Comparison of ENCODE assay signal across 1 cellular context in the genomic region with DNA sequence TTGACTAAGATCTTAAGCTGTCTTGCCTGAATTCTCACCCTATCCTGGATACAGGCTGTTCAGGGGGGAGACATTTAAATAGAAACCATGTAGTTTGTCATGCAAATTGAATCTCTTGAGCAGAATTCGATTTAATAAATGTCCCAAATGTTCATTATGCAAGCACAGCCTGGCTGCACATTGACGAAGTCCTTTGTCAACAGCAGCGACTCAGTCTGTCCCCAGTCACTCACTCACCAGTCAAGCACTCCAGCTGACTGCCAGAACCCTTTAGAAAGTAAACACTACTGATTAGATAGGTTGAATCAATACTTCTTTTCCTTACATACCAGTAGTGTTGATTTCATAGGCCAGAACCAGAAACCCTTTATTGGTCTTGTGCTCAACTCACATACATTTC.
TF ChIP-seq lines count a peak whose summit lies in the region.

No MANE protein-coding gene starts in this region.

TF ChIP-seq in HepG2, 621 proteins besides CTCF, POLR2A, EP300 and RAD21:
- TF ChIP-seq, protein P1, sequence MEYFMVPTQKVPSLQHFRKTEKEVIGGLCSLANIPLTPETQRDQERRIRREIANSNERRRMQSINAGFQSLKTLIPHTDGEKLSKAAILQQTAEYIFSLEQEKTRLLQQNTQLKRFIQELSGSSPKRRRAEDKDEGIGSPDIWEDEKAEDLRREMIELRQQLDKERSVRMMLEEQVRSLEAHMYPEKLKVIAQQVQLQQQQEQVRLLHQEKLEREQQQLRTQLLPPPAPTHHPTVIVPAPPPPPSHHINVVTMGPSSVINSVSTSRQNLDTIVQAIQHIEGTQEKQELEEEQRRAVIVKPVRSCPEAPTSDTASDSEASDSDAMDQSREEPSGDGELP (IDR thresholded peaks at IDR 0.05; ENCODE audit: borderline replicate concordance, low read depth): peak; percentile 61; the same call in 1 of the 2 replicates
- TF ChIP-seq, protein P2, sequence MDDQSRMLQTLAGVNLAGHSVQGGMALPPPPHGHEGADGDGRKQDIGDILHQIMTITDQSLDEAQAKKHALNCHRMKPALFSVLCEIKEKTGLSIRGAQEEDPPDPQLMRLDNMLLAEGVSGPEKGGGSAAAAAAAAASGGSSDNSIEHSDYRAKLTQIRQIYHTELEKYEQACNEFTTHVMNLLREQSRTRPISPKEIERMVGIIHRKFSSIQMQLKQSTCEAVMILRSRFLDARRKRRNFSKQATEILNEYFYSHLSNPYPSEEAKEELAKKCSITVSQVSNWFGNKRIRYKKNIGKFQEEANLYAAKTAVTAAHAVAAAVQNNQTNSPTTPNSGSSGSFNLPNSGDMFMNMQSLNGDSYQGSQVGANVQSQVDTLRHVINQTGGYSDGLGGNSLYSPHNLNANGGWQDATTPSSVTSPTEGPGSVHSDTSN (CRISPR knock-in tag; IDR thresholded peaks at IDR 0.05; ENCODE audit: borderline replicate concordance): no peak
- TF ChIP-seq FOXA1 (IDR thresholded peaks at IDR 0.05) (no peak), FOXA1 (CRISPR knock-in tag; IDR thresholded peaks at IDR 0.05) (0 out of 2 replicates have a peak, but pooled peaks have one; percentile 41)
